30 cellular contexts compared by ENCODE assay signal in the genomic region with DNA sequence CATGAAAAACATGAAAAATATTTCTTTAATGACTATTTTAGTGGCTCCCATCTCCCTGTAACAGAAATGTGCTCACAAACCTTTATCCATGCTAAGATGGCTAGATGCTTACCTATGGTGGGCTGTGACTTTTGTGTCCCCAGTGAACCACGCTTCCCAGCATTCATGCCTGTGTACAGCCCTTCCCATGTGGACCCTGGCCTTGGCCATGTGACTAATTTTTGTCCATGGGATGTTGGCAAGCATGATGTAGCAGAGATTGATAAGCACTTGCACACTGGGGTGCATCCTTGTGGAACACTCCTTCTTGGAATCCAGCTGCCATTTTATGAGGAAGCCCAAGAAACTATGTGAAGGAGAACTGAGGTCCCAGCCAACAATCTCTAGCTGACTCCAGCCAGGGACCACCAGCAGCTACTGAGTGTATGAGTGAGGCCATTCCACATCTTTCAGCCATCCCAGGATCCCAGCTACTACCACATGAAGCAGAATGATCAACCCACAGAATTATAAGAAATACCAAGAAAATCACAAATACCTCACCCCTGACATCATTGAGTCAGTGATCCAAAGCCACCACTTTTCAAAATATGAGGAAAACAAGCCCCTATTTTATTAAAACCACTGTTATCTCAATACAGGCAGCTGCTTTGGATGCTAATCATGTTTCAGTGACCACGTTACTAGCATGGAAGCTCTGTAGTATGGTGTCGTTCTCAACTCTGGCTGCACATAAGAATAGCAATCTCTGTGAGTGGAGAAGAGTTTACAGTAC. TPM values are rescaled to one million over a fixed set of nuclear protein-coding genes. Genes with fewer than 3 reads are reported as not detected.
A peak's percentile ranks its signal among the peaks of the same experiment; 100 is the strongest.
DNase-seq lines count a peak whose midpoint lies in the region; ATAC-seq, FAIRE-seq and TF ChIP-seq lines count a peak whose summit lies in the region.
"Had no signal": no experiment of that assay in that cellular context is flagged by ENCODE, and none has a peak within 500 bp of the region (broad histone marks: within the 10 kb centered on the region; RNA-seq: fewer than 3 reads in every experiment).

No MANE protein-coding gene starts in this region.

- FAIRE-seq in bronchial epithelial cell (lab: Jason Lieb, UNC), result peak; percentile 18
- FAIRE-seq: A204.1, D721Med, GM19239 had no signal

- no peak overlapping the region for H3K4me3 Mint-ChIP-seq in HFFc6
- H3K4me3 Mint-ChIP-seq: activated B cell treated with CpG ODN at 0.5 μM for 24 hours; effector memory CD8-positive, alpha-beta T cell had no signal

- H3K36me3 ChIP-seq in bronchial epithelial cell (ENCODE audit: control insufficient read depth, insufficient read depth, low read length), result no peaks in the 10 kb centered on the region
- H3K36me3 ChIP-seq: esophagus muscularis mucosa, upper lobe of right lung had no signal

- DNase-seq in AG04449 (ENCODE audit: low read depth, low spot score), result peak; percentile 82
- DNase-seq in HFFc6, result peak; percentile 66
- DNase-seq in bronchial epithelial cell (ENCODE audit: low read depth), result no peak
- DNase-seq in iris pigment epithelial cell (ENCODE audit: low read depth), result peak; percentile 89
- no peak for DNase-seq in HK-2 (ENCODE audit: unreplicated experiment)
- DNase-seq in activated T-cell treated with anti-CD3 and anti-CD28 coated beads for 4 hours, result no peak
- DNase-seq: activated B cell treated with CpG ODN at 0.5 μM for 24 hours; body of pancreas; effector memory CD8-positive, alpha-beta T cell; KBM-7; NCI-H2171; NCI-H524; NK-92 treated with Interleukin-12 subunit alpha and Interleukin-12 subunit beta, amount 100 ng/mL, for 24 hours; psoas muscle; SIG-M5; stimulated activated CD4-positive, alpha-beta T cell treated with anti-CD3 and anti-CD28 coated beads, Interleukin-1b, Interleukin-23, amount 100 ng/mL, for 48 hours; substantia nigra; SW 1271; T1000; upper lobe of right lung had no signal

- no peaks in the 10 kb centered on the region for H3K27me3 ChIP-seq in bronchial epithelial cell (ENCODE audit: control insufficient read depth, insufficient read depth, low read length)
- H3K27me3 ChIP-seq: body of pancreas, esophagus muscularis mucosa, upper lobe of right lung had no signal

- TF ChIP-seq CTCF in AG04449 (IDR thresholded peaks at IDR 0.05; ENCODE audit: insufficient read depth, low read length, missing control alignments), result no peak
- TF ChIP-seq CTCF in HFFc6 (IDR thresholded peaks at IDR 0.05), result no peak
- no peak for TF ChIP-seq CTCF in bronchial epithelial cell (IDR thresholded peaks at IDR 0.05; ENCODE audit: insufficient read depth, low read length, severe bottlenecking)

- H3K4me3 ChIP-seq in AG04449 (ENCODE audit: low read depth, low read length) (no peak overlapping the region), bronchial epithelial cell (ENCODE audit: low read depth, low read length) (no peak overlapping the region)
- H3K4me3 ChIP-seq: body of pancreas, esophagus muscularis mucosa, psoas muscle, skin epidermis, upper lobe of right lung had no signal

- POLR2A ChIA-PET in AG04449 (lab: Yijun Ruan, JAX), result interaction anchor here (0.8 to 1.3 kb wide), 3 partner anchors 15 to 45 kb away, joined by 3 to 6 read pairs (median 3); no protein-coding TSS in a partner anchor

- peaks cover 24% of the 10 kb centered on the region for H3K4me1 Mint-ChIP-seq in HFFc6 (ENCODE audit: low read depth)

- 0 out of 2 replicates have a peak, but pooled peaks cover 2% of the 10 kb centered on the region for H3K27me3 Mint-ChIP-seq in HFFc6 (ENCODE audit: insufficient read depth)

- H3K36me3 Mint-ChIP-seq in HFFc6 (ENCODE audit: low read depth), result peaks cover 8% of the 10 kb centered on the region; the same call in 1 of the 2 replicates

- ATAC-seq in GM18861 (IDR thresholded peaks at IDR 0.05; ENCODE audit: unreplicated experiment) (no peak), GM21360 (IDR thresholded peaks at IDR 0.05; ENCODE audit: unreplicated experiment) (no peak)
- ATAC-seq: activated naive CD4-positive, alpha-beta T cell treated with anti-CD3 and anti-CD28 coated beads, Interleukin-2, amount 50 U/mL, for 72 hours; body of pancreas; effector memory CD8-positive, alpha-beta T cell; Panc1; psoas muscle; upper lobe of right lung had no signal

- CTCF ChIA-PET in AG04449 (lab: Yijun Ruan, JAX), result interaction anchor here (1.0 to 1.3 kb wide), 2 partner anchors 13 to 117 kb away, joined by 3 to 5 read pairs; no protein-coding TSS in a partner anchor

- no peaks in the 10 kb centered on the region for H3K9me3 Mint-ChIP-seq in HFFc6
- H3K9me3 Mint-ChIP-seq: activated T-helper 2 cell treated with anti-CD3 and anti-CD28 coated beads, Interferon-gamma antibody, Interleukin-2, Interleukin-4, amounts not matched to agents 10 μg/mL and 5 μg/mL and 100 μg/mL, durations not matched to agents 14 hours and 24 hours and 36 hours; effector memory CD8-positive, alpha-beta T cell had no signal

- peak overlapping the region; percentile 44; the same call in 1 of the 2 replicates for H3K27ac Mint-ChIP-seq in HFFc6
- H3K27ac Mint-ChIP-seq: activated B cell treated with CpG ODN at 0.5 μM for 24 hours; activated naive CD4-positive, alpha-beta T cell treated with anti-CD3 and anti-CD28 coated beads, Interleukin-2, amount 50 U/mL, for 72 hours; activated T-helper 2 cell treated with anti-CD3 and anti-CD28 coated beads, Interferon-gamma antibody, Interleukin-2, Interleukin-4, amounts not matched to agents 10 μg/mL and 5 μg/mL and 100 μg/mL, durations not matched to agents 14 hours and 24 hours and 36 hours; effector memory CD8-positive, alpha-beta T cell had no signal

RNA-seq across cellular contexts. Expression of a gene that starts 16.1 kb away (rescaled TPM):
- 100 to 1,000 TPM; 256 to 360 (median 323) TPM for total RNA-seq in HFFc6 (2021; fragmentation: NEBNext Ultra II Directional; extraction: Animal tissue kit (Norgen Biotek cat#: 25700))
- 28.8 and 60.0 TPM in 2 replicates for total RNA-seq in bronchial epithelial cell

Comparison
In these comparisons a context has a peak if more than half of its experiments do, and no peak if none do; other contexts are left out.
1. DNase-seq: peak in AG04449 (single experiment), HFFc6 (single experiment) and iris pigment epithelial cell (single experiment); none in bronchial epithelial cell (single experiment), HK-2 (single experiment) and activated T-cell treated with anti-CD3 and anti-CD28 coated beads for 4 hours (single experiment).